In the genomic region with DNA sequence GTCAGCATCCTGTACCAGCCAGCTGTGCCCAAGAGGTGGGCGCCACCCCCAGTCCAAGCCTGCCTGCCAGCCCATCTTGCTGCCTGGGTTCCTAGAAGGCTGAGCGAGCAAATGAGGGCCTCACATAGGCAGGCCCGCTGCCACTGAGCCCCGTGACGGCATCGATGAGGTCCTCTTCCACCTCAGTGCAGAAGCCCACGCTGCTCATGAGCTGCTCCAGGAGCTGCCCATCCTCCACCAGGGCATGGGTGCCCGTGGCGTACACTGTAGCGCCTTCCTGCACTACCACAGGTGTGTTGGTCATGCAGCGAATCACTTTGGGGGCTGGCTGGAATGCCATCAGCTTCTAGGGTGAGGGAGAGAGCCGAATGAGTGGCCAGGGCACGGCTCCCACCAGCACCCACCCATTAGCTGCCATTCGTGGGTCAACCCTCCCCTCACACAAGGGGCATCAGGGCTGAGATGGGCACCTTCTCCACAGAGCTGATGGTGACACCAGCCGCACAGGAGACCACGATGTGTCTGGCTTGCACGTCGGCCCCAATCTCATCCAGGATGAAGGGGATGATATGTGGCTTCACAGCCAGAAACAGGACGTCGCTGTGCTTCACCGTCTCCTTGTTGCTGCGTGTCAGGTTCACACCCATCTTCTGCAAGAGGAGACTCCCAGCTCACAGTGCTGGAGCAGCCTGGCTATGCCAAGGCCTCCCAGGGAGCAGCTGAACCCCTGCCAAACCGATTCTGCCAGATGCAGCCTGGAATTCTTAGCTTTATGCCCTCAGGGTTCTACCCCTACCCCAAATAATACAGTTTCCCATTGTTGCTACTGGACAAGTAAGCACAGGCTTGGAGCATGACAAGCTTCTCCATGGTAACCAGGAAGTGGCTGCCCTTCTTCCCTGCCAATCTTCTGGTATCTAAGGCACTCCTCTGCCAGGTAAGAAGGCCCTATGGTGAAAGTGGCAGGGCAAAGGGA, we compare ENCODE assay signal across 11 cellular contexts. TPM values are rescaled to one million over a fixed set of nuclear protein-coding genes. Genes with fewer than 3 reads are reported as not detected.
A peak's percentile ranks its signal among the peaks of the same experiment; 100 is the strongest.
DNase-seq lines count a peak whose midpoint lies in the region; ATAC-seq and TF ChIP-seq lines count a peak whose summit lies in the region.
"Had no signal": no experiment of that assay in that cellular context is flagged by ENCODE, and none has a peak within 500 bp of the region (broad histone marks: within the 10 kb centered on the region; RNA-seq: fewer than 3 reads in every experiment).

No MANE protein-coding gene starts in this region.

- H3K4me3 ChIP-seq in A673 (ENCODE audit: low read depth, low read length, poor library complexity, severe bottlenecking) (no peak overlapping the region), H7 (ENCODE audit: insufficient read depth, low read depth, low read length) (peak overlapping the region; percentile 100; the same call in 1 of the 2 replicates), RWPE2 (ENCODE audit: severe bottlenecking) (no peak overlapping the region), smooth muscle cell (no peak overlapping the region)

- ATAC-seq in RWPE2 (ENCODE audit: low read depth) = peak; percentile 76
- ATAC-seq in GM19324 (IDR thresholded peaks at IDR 0.05; ENCODE audit: low FRiP score, unreplicated experiment) = no peak
- ATAC-seq in GM19395 (IDR thresholded peaks at IDR 0.05; ENCODE audit: unreplicated experiment) = no peak

- H3K9me3 ChIP-seq in A673 (ENCODE audit: low read depth, low read length, poor library complexity, severe bottlenecking) (no peaks in the 10 kb centered on the region), RWPE2 (ENCODE audit: severe bottlenecking) (no peaks in the 10 kb centered on the region), smooth muscle cell (replicated peaks; ENCODE audit: low read depth) (no peaks in the 10 kb centered on the region)

- intact Hi-C loops in A673 (cut with micrococcal nuclease; ENCODE audit: unreplicated experiment) = no loop called here

- no peak overlapping the region for H3K9ac ChIP-seq in smooth muscle cell (ENCODE audit: low read depth)

- no TSS peak for BruUV-seq in A673 (replicated peaks; lab: Mats Ljungman, UMichigan)

- CTCF ChIA-PET in A673 (lab: Charles Lee) = no interaction called here
- CTCF ChIA-PET in HEK293T (lab: Yijun Ruan, JAX) = interaction anchor here (0.8 kb wide), 1 partner anchor 447 kb away, joined by 3 read pairs; no protein-coding TSS in a partner anchor

- peaks cover 9% of the 10 kb centered on the region for H3K79me2 ChIP-seq in smooth muscle cell (ENCODE audit: low read depth)

- H4K20me1 ChIP-seq in smooth muscle cell (ENCODE audit: low read depth) = no peaks in the 10 kb centered on the region

- no peak overlapping the region for H2AFZ ChIP-seq in smooth muscle cell (ENCODE audit: low read depth)

- H3K36me3 ChIP-seq in A673 (ENCODE audit: insufficient read depth, low read length, poor library complexity, severe bottlenecking) (peaks cover 30% of the 10 kb centered on the region), H7 (replicated peaks; ENCODE audit: control insufficient read depth, insufficient read depth, low read length) (peaks cover 36% of the 10 kb centered on the region), RWPE2 (ENCODE audit: low read depth) (peaks cover 25% of the 10 kb centered on the region), smooth muscle cell (ENCODE audit: low read depth) (no peaks in the 10 kb centered on the region)

- TF ChIP-seq CTCF in A673 (conservative IDR thresholded peaks at IDR 0.05; ENCODE audit: low read depth, low read length) = no peak
- no peak for TF ChIP-seq CTCF in RWPE2 (IDR thresholded peaks at IDR 0.05; ENCODE audit: poor library complexity, severe bottlenecking)
- TF ChIP-seq CTCF in smooth muscle cell (IDR thresholded peaks at IDR 0.05; ENCODE audit: borderline replicate concordance, insufficient read depth, poor library complexity, severe bottlenecking) = no peak

- no peak overlapping the region for H3K4me2 ChIP-seq in smooth muscle cell

- H3K27ac ChIP-seq in A673 (ENCODE audit: low read depth, low read length, poor library complexity, severe bottlenecking) (no peak overlapping the region), RWPE2 (ENCODE audit: poor library complexity, severe bottlenecking) (peak overlapping the region; percentile 77), smooth muscle cell (ENCODE audit: low read depth) (no peak overlapping the region)

- DNase-seq in A673 (ENCODE audit: low spot score) = peak; percentile 37
- DNase-seq in H7 = peak; percentile 26
- DNase-seq in RWPE2 (ENCODE audit: low spot score) = peak; percentile 70
- peak; percentile 9 for DNase-seq in foreskin melanocyte
- no peak for DNase-seq in smooth muscle cell (lab: John Stamatoyannopoulos, UW; ENCODE audit: unreplicated experiment)
- no peak for DNase-seq in HEK293T (ENCODE audit: extremely low spot score)
- DNase-seq: activated effector memory CD4-positive, alpha-beta T cell treated with Interleukin-2 at 50 U/mL for 16 hours; NCI-H524 treated with DMSO at 0.1 percent for 48 hours; stimulated activated CD4-positive, alpha-beta T cell treated with anti-CD3 and anti-CD28 coated beads, Interleukin-1b, Interleukin-23, amount 100 ng/mL, for 48 hours had no signal

- WGBS in smooth muscle cell (ENCODE audit: low lambda C conversion rate) = 97% methylated on average over 23 of the region's 23 CpGs

- H3K27me3 ChIP-seq in A673 (replicated peaks; ENCODE audit: insufficient read depth, low read depth, low read length, poor library complexity) = no peaks in the 10 kb centered on the region
- no peaks in the 10 kb centered on the region for H3K27me3 ChIP-seq in H7 (ENCODE audit: control insufficient read depth, insufficient read depth, low read length)
- H3K27me3 ChIP-seq in RWPE2 (ENCODE audit: insufficient read depth, poor library complexity, severe bottlenecking) = no peaks in the 10 kb centered on the region
- H3K27me3 ChIP-seq in smooth muscle cell (ENCODE audit: low read depth) = no peaks in the 10 kb centered on the region

- POLR2A ChIA-PET in A673 (lab: Charles Lee; ENCODE audit: low non-redundant PET) (no interaction called here), HEK293T (lab: Yijun Ruan, JAX) (interaction anchor here (1.3 to 4.5 kb wide), 5 partner anchors 18 to 44 kb away, joined by 3 to 39 read pairs (median 8); partner anchors contain the start of genes LEFTY2 and TMEM63A)

- H3K4me1 ChIP-seq in A673 (ENCODE audit: insufficient read depth, low read length, poor library complexity, severe bottlenecking) (peaks cover 38% of the 10 kb centered on the region), RWPE2 (ENCODE audit: insufficient read depth, poor library complexity, severe bottlenecking) (peaks cover 21% of the 10 kb centered on the region), smooth muscle cell (ENCODE audit: low read depth) (peaks cover 6% of the 10 kb centered on the region)

- H3F3A ChIP-seq in smooth muscle cell (ENCODE audit: low read depth) = no peaks in the 10 kb centered on the region

TF ChIP-seq in HEK293T, 16 proteins besides CTCF, POLR2A, EP300 and RAD21:
- no peak for TF ChIP-seq ZNF384 (IDR thresholded peaks at IDR 0.05)
- no peak for TF ChIP-seq L3MBTL2 (conservative IDR thresholded peaks at IDR 0.05)
- TF ChIP-seq ARNT (IDR thresholded peaks at IDR 0.05) = no peak
- no peak for TF ChIP-seq FOXM1 (IDR thresholded peaks at IDR 0.05; ENCODE audit: borderline replicate concordance)
- TF ChIP-seq CTBP1 (IDR thresholded peaks at IDR 0.05; ENCODE audit: borderline replicate concordance) = no peak
- TF ChIP-seq BHLHE40 (IDR thresholded peaks at IDR 0.05; ENCODE audit: borderline replicate concordance) = no peak
- no peak for TF ChIP-seq NFRKB (IDR thresholded peaks at IDR 0.05)
- no peak for TF ChIP-seq HDGF (IDR thresholded peaks at IDR 0.05; ENCODE audit: borderline replicate concordance)
- no peak for TF ChIP-seq TARDBP (IDR thresholded peaks at IDR 0.05)
- TF ChIP-seq PKNOX1 (IDR thresholded peaks at IDR 0.05) = no peak
- TF ChIP-seq FOXK2 (IDR thresholded peaks at IDR 0.05) = no peak
- no peak for TF ChIP-seq SUZ12 (IDR thresholded peaks at IDR 0.05)
- TF ChIP-seq ELF4 (IDR thresholded peaks at IDR 0.05) = no peak
- TF ChIP-seq FOXA1 (IDR thresholded peaks at IDR 0.05) = no peak
- no peak for TF ChIP-seq LEF1 (IDR thresholded peaks at IDR 0.05; ENCODE audit: borderline replicate concordance)
- TF ChIP-seq SP1 (IDR thresholded peaks at IDR 0.05) = no peak

RNA-seq across cellular contexts. Expression of gene PYCR2, which starts 2.0 kb away (rescaled TPM):
- 49.5 and 52.5 TPM in 2 replicates for total RNA-seq in A673 (2021)
- 308 and 356 TPM in 2 replicates for total RNA-seq in H7 (2014; rRNA removed; shearing (Covaris generic))
- total RNA-seq in smooth muscle cell = 15.1 and 20.1 TPM in 2 replicates
- polyA plus RNA-seq in smooth muscle cell = 40.5 and 44.3 TPM in 2 replicates

RNA-seq across cellular contexts. Expression of gene LEFTY2, which starts 19.0 kb away (rescaled TPM):
- total RNA-seq in A673 (2021) = not detected in 2 replicates
- total RNA-seq in H7 (2014; rRNA removed; shearing (Covaris generic)) = 971 and 2,272 TPM in 2 replicates
- total RNA-seq in smooth muscle cell = 0.09 and 0.36 TPM in 2 replicates
- polyA plus RNA-seq in smooth muscle cell = 0.25 and 2.3 TPM in 2 replicates

RNA-seq across cellular contexts. Expression of gene LEFTY1, which starts 33.1 kb away (rescaled TPM):
- total RNA-seq in A673 (2021) (0.24 TPM in 1 of 2 replicates, not detected in the other), smooth muscle cell (not detected in 2 replicates)
- total RNA-seq in H7 (2014; rRNA removed; shearing (Covaris generic)) = 2,746 and 3,860 TPM in 2 replicates
- 0.46 TPM in 1 of 2 replicates, not detected in the other for polyA plus RNA-seq in smooth muscle cell

RNA-seq across cellular contexts. Expression of gene TMEM63A, which starts 39.8 kb away (rescaled TPM):
- total RNA-seq in A673 (2021) (25.3 and 31.2 TPM in 2 replicates), smooth muscle cell (12.0 and 12.3 TPM in 2 replicates)
- total RNA-seq in H7 (2014; rRNA removed; shearing (Covaris generic)) = 101 and 154 TPM in 2 replicates
- 10.9 and 17.9 TPM in 2 replicates for polyA plus RNA-seq in smooth muscle cell

Comparison
In these comparisons a context has a peak if more than half of its experiments do, and no peak if none do; other contexts are left out.
1. DNase-seq: peak in A673 (single experiment), H7 (single experiment), RWPE2 (single experiment) and foreskin melanocyte (single experiment); none in smooth muscle cell (single experiment) and HEK293T (single experiment).
2. RNA of gene LEFTY2, which starts 19.0 kb away (total RNA-seq): 971 to 2,272 TPM in H7; 0.09 to 0.36 TPM in smooth muscle cell and not detected in A673; every median in the first group is over 100 times any median in the second.
3. RNA of gene LEFTY1, which starts 33.1 kb away (total RNA-seq): 2,746 to 3,860 TPM in H7; 0.24 TPM in A673 and not detected in smooth muscle cell; every median in the first group is over 1,000 times any median in the second.